ENCODE assay signal across 8 cellular contexts in genomic region chr12:107319536-107320030, GRCh38.
DNase-seq lines count a peak whose midpoint lies in the region; ATAC-seq and TF ChIP-seq lines count a peak whose summit lies in the region.

No MANE protein-coding gene starts in this region.

- intact Hi-C loops in Right ventricle myocardium inferior (cut with DNase I): no loop called here

- no peaks in the 10 kb centered on the region for H3K9me3 ChIP-seq in cardiac muscle cell (ENCODE audit: low read depth)
- no peaks in the 10 kb centered on the region for H3K9me3 ChIP-seq in thoracic aorta

- peaks cover 17% of the 10 kb centered on the region for H3K4me1 Mint-ChIP-seq in activated T-helper 17 cell treated with anti-CD3 and anti-CD28 coated beads, Interleukin-2, amount 50 U/mL, for 72 hours

- H3K27me3 Mint-ChIP-seq in activated T-helper 17 cell treated with anti-CD3 and anti-CD28 coated beads, Interleukin-2, amount 50 U/mL, for 72 hours: peaks cover 3% of the 10 kb centered on the region

- H3K4me1 ChIP-seq in cardiac muscle cell (ENCODE audit: low read depth) (peaks cover 6% of the 10 kb centered on the region), thoracic aorta (ENCODE audit: control insufficient read depth in 1 of 2, low read depth in 2 of 2) (peaks cover 0 to 35% of the 10 kb centered on the region in 2 donors)

- ATAC-seq in Right ventricle myocardium inferior (no peak), thoracic aorta (ENCODE audit: insufficient number of reproducible peaks, low FRiP score, low read depth) (no peak), GM18870 (IDR thresholded peaks at IDR 0.05; ENCODE audit: unreplicated experiment) (no peak), GM18861 (IDR thresholded peaks at IDR 0.05; ENCODE audit: unreplicated experiment) (no peak)
- ATAC-seq in activated T-helper 17 cell treated with anti-CD3 and anti-CD28 coated beads, Interleukin-2, amount 50 U/mL, for 72 hours (replicated peaks): no peak

- no peaks in the 10 kb centered on the region for H3K9me3 Mint-ChIP-seq in activated T-helper 17 cell treated with anti-CD3 and anti-CD28 coated beads, Interleukin-2, amount 50 U/mL, for 72 hours

- H3K36me3 Mint-ChIP-seq in activated T-helper 17 cell treated with anti-CD3 and anti-CD28 coated beads, Interleukin-2, amount 50 U/mL, for 72 hours (ENCODE audit: low read depth): peaks cover 17% of the 10 kb centered on the region

- no peaks in the 10 kb centered on the region for H3K36me3 ChIP-seq in cardiac muscle cell
- no peaks in the 10 kb centered on the region for H3K36me3 ChIP-seq in thoracic aorta

- TF ChIP-seq CTCF in cardiac muscle cell (IDR thresholded peaks at IDR 0.05; ENCODE audit: low read depth, low read length): no peak
- no peak for TF ChIP-seq CTCF in thoracic aorta (IDR thresholded peaks at IDR 0.05)

- H3K4me3 ChIP-seq in cardiac muscle cell: peak overlapping the region; percentile 48
- peak overlapping the region; percentile 55 for H3K4me3 ChIP-seq in thoracic aorta

- peak overlapping the region; percentile 89 for H3K27ac Mint-ChIP-seq in activated T-helper 17 cell treated with anti-CD3 and anti-CD28 coated beads, Interleukin-2, amount 50 U/mL, for 72 hours

- peak in 1 of 2 donors; percentile 31 for DNase-seq in cardiac muscle cell (ENCODE audit: low read depth in 1 of 2, low spot score in 1 of 2)
- no peak for DNase-seq in Right ventricle myocardium inferior (ENCODE audit: missing footprints)
- DNase-seq in iPS-NIHi7 (ENCODE audit: extremely low spot score): peak; percentile 26
- DNase-seq in thoracic aorta (ENCODE audit: low spot score): no peak
- no peak for DNase-seq in SK-N-DZ (ENCODE audit: low spot score)

- no peak overlapping the region for H3K27ac ChIP-seq in cardiac muscle cell
- no peak overlapping the region for H3K27ac ChIP-seq in thoracic aorta

- H3K27me3 ChIP-seq in cardiac muscle cell: peaks cover 91% of the 10 kb centered on the region
- H3K27me3 ChIP-seq in thoracic aorta (replicated peaks; ENCODE audit: insufficient read depth): no peaks in the 10 kb centered on the region

- peak overlapping the region; percentile 89 for H3K4me3 Mint-ChIP-seq in activated T-helper 17 cell treated with anti-CD3 and anti-CD28 coated beads, Interleukin-2, amount 50 U/mL, for 72 hours
